1 cellular context compared by ENCODE assay signal in the genomic region with DNA sequence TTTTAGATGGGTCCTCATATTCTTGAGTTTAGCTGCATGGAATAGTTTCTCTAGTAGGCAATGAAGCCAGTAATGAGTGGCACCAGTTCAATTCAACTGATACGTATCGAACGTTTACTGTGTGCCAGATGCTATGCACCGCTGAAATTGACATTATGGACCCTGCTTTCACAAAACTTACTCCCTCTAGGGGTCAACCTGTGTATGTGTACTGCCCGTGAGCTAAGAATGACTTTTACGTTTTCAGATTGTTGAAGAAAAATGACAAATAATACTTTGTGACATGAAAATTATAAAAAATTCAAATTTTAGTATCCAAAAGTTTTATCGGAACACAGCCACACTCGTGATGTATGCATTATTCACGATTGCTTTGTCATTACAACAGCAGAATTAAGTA.
TF ChIP-seq lines count a peak whose summit lies in the region.

No MANE protein-coding gene starts in this region.

TF ChIP-seq in GM23338, 12 proteins besides CTCF, POLR2A, EP300 and RAD21 (continued from another document):
- TF ChIP-seq, protein P1, sequence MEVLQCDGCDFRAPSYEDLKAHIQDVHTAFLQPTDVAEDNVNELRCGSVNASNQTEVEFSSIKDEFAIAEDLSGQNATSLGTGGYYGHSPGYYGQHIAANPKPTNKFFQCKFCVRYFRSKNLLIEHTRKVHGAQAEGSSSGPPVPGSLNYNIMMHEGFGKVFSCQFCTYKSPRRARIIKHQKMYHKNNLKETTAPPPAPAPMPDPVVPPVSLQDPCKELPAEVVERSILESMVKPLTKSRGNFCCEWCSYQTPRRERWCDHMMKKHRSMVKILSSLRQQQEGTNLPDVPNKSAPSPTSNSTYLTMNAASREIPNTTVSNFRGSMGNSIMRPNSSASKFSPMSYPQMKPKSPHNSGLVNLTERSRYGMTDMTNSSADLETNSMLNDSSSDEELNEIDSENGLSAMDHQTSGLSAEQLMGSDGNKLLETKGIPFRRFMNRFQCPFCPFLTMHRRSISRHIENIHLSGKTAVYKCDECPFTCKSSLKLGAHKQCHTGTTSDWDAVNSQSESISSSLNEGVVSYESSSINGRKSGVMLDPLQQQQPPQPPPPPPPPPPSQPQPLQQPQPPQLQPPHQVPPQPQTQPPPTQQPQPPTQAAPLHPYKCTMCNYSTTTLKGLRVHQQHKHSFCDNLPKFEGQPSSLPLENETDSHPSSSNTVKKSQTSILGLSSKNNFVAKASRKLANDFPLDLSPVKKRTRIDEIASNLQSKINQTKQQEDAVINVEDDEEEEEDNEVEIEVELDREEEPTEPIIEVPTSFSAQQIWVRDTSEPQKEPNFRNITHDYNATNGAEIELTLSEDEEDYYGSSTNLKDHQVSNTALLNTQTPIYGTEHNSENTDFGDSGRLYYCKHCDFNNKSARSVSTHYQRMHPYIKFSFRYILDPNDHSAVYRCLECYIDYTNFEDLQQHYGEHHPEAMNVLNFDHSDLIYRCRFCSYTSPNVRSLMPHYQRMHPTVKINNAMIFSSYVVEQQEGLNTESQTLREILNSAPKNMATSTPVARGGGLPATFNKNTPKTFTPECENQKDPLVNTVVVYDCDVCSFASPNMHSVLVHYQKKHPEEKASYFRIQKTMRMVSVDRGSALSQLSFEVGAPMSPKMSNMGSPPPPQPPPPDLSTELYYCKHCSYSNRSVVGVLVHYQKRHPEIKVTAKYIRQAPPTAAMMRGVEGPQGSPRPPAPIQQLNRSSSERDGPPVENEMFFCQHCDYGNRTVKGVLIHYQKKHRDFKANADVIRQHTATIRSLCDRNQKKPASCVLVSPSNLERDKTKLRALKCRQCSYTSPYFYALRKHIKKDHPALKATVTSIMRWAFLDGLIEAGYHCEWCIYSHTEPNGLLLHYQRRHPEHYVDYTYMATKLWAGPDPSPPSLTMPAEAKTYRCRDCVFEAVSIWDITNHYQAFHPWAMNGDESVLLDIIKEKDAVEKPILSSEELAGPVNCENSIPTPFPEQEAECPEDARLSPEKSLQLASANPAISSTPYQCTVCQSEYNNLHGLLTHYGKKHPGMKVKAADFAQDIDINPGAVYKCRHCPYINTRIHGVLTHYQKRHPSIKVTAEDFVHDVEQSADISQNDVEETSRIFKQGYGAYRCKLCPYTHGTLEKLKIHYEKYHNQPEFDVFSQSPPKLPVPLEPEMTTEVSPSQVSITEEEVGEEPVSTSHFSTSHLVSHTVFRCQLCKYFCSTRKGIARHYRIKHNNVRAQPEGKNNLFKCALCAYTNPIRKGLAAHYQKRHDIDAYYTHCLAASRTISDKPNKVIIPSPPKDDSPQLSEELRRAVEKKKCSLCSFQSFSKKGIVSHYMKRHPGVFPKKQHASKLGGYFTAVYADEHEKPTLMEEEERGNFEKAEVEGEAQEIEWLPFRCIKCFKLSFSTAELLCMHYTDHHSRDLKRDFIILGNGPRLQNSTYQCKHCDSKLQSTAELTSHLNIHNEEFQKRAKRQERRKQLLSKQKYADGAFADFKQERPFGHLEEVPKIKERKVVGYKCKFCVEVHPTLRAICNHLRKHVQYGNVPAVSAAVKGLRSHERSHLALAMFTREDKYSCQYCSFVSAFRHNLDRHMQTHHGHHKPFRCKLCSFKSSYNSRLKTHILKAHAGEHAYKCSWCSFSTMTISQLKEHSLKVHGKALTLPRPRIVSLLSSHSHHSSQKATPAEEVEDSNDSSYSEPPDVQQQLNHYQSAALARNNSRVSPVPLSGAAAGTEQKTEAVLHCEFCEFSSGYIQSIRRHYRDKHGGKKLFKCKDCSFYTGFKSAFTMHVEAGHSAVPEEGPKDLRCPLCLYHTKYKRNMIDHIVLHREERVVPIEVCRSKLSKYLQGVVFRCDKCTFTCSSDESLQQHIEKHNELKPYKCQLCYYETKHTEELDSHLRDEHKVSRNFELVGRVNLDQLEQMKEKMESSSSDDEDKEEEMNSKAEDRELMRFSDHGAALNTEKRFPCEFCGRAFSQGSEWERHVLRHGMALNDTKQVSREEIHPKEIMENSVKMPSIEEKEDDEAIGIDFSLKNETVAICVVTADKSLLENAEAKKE (CRISPR knock-in tag; IDR thresholded peaks at IDR 0.05), result no peak
- TF ChIP-seq ZNF114 (CRISPR knock-in tag; IDR thresholded peaks at IDR 0.05) (no peak), EZH2phosphoT487 (IDR thresholded peaks at IDR 0.05; ENCODE audit: unreplicated experiment) (no peak), NANOG (IDR thresholded peaks at IDR 0.05; ENCODE audit: borderline replicate concordance) (no peak), JUNB (IDR thresholded peaks at IDR 0.05; ENCODE audit: unreplicated experiment) (no peak), STAT1 (IDR thresholded peaks at IDR 0.05; ENCODE audit: unreplicated experiment) (no peak), CREB1 (CRISPR knock-in tag; IDR thresholded peaks at IDR 0.05; ENCODE audit: low read depth) (no peak), POLR2AphosphoS5 (IDR thresholded peaks at IDR 0.05; ENCODE audit: low read depth) (no peak)
